Comparison of ENCODE assay signal across 8 cellular contexts in genomic region chrX:20527458-20528099, GRCh38.
DNase-seq lines count a peak whose midpoint lies in the region; ATAC-seq and TF ChIP-seq lines count a peak whose summit lies in the region.

No MANE protein-coding gene starts in this region.

- ATAC-seq in GM18907 (IDR thresholded peaks at IDR 0.05; ENCODE audit: unreplicated experiment) = peak; percentile 52
- peak in 3 of 4 donors; percentile 63 to 69 (median 64) for ATAC-seq in psoas muscle

- intact Hi-C loops in psoas muscle (cut with DNase I) = loop anchor here in 1 of 2 donors (10.0 kb wide), 1 partner anchor 1217 kb away; no protein-coding TSS in a partner anchor

- peak; percentile 4 for DNase-seq in MV-4-11 (lab: John Stamatoyannopoulos, UW)
- DNase-seq in SK-N-DZ (ENCODE audit: low spot score) = peak; percentile 30
- DNase-seq in fibroblast of peridontal ligament (ENCODE audit: extremely low read depth) = peak; percentile 44
- peak in 1 of 2 donors; percentile 48 for DNase-seq in psoas muscle
- no peak for DNase-seq in stimulated activated CD4-positive, alpha-beta T cell treated with anti-CD3 and anti-CD28 coated beads, Interleukin-4, amount 100 ng/mL, for 24 hours
- no peak for DNase-seq in activated gamma-delta T cell (lab: John Stamatoyannopoulos, UW)

- no peak overlapping the region for H3K27ac ChIP-seq in BLaER1
- no peak overlapping the region for H3K27ac ChIP-seq in psoas muscle

- H3K27me3 ChIP-seq in BLaER1 (no peaks in the 10 kb centered on the region), psoas muscle (ENCODE audit: insufficient read depth in 3 of 3, low read length in 2 of 3) (peaks cover 0 to 29% (median 0%) of the 10 kb centered on the region in 3 donors)

- 8 to 15% (median 10%) methylated on average over 6 of the region's 6 CpGs for WGBS in psoas muscle, 3 donors

- H3K4me3 ChIP-seq in BLaER1 (no peak overlapping the region), psoas muscle (no peak overlapping the region)

- peak overlapping the region; percentile 3; the same call in 1 of the 2 replicates for H3K4me2 ChIP-seq in BLaER1

- H3K4me1 ChIP-seq in BLaER1 = peaks cover 25% of the 10 kb centered on the region
- no peaks in the 10 kb centered on the region for H3K4me1 ChIP-seq in psoas muscle

- no peaks in the 10 kb centered on the region for H4K20me1 ChIP-seq in BLaER1

- H3K36me3 ChIP-seq in BLaER1 = no peaks in the 10 kb centered on the region
- no peaks in the 10 kb centered on the region for H3K36me3 ChIP-seq in psoas muscle (ENCODE audit: insufficient read depth in 1 of 2, low read depth in 1 of 2)

- TF ChIP-seq CTCF in psoas muscle (IDR thresholded peaks at IDR 0.05) = peak; percentile 71

- no peaks in the 10 kb centered on the region for H3K9me3 ChIP-seq in BLaER1
- no peaks in the 10 kb centered on the region for H3K9me3 ChIP-seq in psoas muscle

- no peak overlapping the region for H3K9ac ChIP-seq in BLaER1

Comparison
In these comparisons a context has a peak if more than half of its experiments do, and no peak if none do; other contexts are left out.
1. DNase-seq: peak in MV-4-11 (single experiment), SK-N-DZ (single experiment) and fibroblast of peridontal ligament (single experiment); none in stimulated activated CD4-positive, alpha-beta T cell treated with anti-CD3 and anti-CD28 coated beads, Interleukin-4, amount 100 ng/mL, for 24 hours (single experiment) and activated gamma-delta T cell (single experiment).